ENCODE assay signal across 2 cellular contexts in the genomic region with DNA sequence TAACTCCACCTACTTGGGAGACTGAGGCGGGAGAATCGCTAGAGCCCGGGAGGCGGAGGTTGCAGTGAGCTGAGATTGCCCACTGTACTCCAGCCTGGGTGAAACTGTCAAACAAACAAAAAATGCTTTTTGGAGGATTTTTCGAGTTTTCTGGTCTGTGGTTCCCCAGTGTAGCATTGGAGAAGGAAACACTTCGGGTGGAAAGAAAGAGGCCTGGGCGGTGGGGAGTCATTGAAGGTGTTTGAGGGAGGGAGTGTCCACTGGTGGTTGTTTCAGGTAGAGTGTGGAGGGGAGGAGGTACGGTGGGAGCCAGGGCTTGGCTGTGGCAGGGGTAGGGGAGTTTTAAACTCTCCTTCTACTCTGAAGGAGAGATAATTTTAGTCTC.
A peak's percentile ranks its signal among the peaks of the same experiment; 100 is the strongest.
TF ChIP-seq lines count a peak whose summit lies in the region.

No MANE protein-coding gene starts in this region.

TF ChIP-seq in PFSK-1, 5 proteins besides CTCF, POLR2A, EP300 and RAD21:
- no peak for TF ChIP-seq TAF1 (IDR thresholded peaks at IDR 0.05; ENCODE audit: borderline replicate concordance, insufficient read depth, low read length)
- 0 out of 2 replicates have a peak, but pooled peaks have one; percentile 3 for TF ChIP-seq SIN3A (IDR thresholded peaks at IDR 0.05; ENCODE audit: borderline replicate concordance, insufficient read depth, low read length)
- TF ChIP-seq POLR2AphosphoS5 (IDR thresholded peaks at IDR 0.05; ENCODE audit: low read depth, low read length): no peak
- TF ChIP-seq, protein P1, sequence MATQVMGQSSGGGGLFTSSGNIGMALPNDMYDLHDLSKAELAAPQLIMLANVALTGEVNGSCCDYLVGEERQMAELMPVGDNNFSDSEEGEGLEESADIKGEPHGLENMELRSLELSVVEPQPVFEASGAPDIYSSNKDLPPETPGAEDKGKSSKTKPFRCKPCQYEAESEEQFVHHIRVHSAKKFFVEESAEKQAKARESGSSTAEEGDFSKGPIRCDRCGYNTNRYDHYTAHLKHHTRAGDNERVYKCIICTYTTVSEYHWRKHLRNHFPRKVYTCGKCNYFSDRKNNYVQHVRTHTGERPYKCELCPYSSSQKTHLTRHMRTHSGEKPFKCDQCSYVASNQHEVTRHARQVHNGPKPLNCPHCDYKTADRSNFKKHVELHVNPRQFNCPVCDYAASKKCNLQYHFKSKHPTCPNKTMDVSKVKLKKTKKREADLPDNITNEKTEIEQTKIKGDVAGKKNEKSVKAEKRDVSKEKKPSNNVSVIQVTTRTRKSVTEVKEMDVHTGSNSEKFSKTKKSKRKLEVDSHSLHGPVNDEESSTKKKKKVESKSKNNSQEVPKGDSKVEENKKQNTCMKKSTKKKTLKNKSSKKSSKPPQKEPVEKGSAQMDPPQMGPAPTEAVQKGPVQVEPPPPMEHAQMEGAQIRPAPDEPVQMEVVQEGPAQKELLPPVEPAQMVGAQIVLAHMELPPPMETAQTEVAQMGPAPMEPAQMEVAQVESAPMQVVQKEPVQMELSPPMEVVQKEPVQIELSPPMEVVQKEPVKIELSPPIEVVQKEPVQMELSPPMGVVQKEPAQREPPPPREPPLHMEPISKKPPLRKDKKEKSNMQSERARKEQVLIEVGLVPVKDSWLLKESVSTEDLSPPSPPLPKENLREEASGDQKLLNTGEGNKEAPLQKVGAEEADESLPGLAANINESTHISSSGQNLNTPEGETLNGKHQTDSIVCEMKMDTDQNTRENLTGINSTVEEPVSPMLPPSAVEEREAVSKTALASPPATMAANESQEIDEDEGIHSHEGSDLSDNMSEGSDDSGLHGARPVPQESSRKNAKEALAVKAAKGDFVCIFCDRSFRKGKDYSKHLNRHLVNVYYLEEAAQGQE (IDR thresholded peaks at IDR 0.05; ENCODE audit: insufficient read depth in 1 of 2, low read depth in 2 of 2, low read length in 2 of 2): no peak
- TF ChIP-seq FOXP2 (optimal IDR thresholded peaks at IDR 0.05; ENCODE audit: borderline replicate concordance, extremely low read depth, extremely low read length, insufficient read depth): no peak

TF ChIP-seq in endothelial cell of umbilical vein, 7 proteins besides CTCF, POLR2A, EP300 and RAD21 (continued from another document):
- TF ChIP-seq, protein P2, sequence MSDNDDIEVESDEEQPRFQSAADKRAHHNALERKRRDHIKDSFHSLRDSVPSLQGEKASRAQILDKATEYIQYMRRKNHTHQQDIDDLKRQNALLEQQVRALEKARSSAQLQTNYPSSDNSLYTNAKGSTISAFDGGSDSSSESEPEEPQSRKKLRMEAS (IDR thresholded peaks at IDR 0.05; ENCODE audit: insufficient read depth, insufficient read length): no peak
- TF ChIP-seq GATA2 (IDR thresholded peaks at IDR 0.05; ENCODE audit: insufficient read depth, insufficient read length, low read depth, low read length): no peak
- TF ChIP-seq EZH2 (IDR thresholded peaks at IDR 0.05; ENCODE audit: borderline replicate concordance, low read depth, low read length, severe bottlenecking): no peak
- TF ChIP-seq JUN (IDR thresholded peaks at IDR 0.05; ENCODE audit: borderline replicate concordance, insufficient read depth, insufficient read length, low read depth): no peak
- peak; percentile 2 for TF ChIP-seq POLR2AphosphoS5 (IDR thresholded peaks at IDR 0.05; ENCODE audit: insufficient read depth, low read depth, low read length)
